Comparison of ENCODE assay signal across 15 cellular contexts in genomic region chr15:74422370-74422722, GRCh38. TPM values are rescaled to one million over a fixed set of nuclear protein-coding genes. Genes with fewer than 3 reads are reported as not detected.
A peak's percentile ranks its signal among the peaks of the same experiment; 100 is the strongest.
DNase-seq lines count a peak whose midpoint lies in the region; ATAC-seq and TF ChIP-seq lines count a peak whose summit lies in the region.
"Had no signal": no experiment of that assay in that cellular context is flagged by ENCODE, and none has a peak within 500 bp of the region (broad histone marks: within the 10 kb centered on the region; RNA-seq: fewer than 3 reads in every experiment).

No MANE protein-coding gene starts in this region.

- H3K9me3 ChIP-seq in GM23248 (ENCODE audit: low read depth) (no peaks in the 10 kb centered on the region), RWPE2 (ENCODE audit: severe bottlenecking) (no peaks in the 10 kb centered on the region), spleen (no peaks in the 10 kb centered on the region), MG63 (no peaks in the 10 kb centered on the region)
- H3K9me3 ChIP-seq: heart right ventricle, pancreas had no signal

- TF ChIP-seq CTCF in RWPE2 (IDR thresholded peaks at IDR 0.05; ENCODE audit: poor library complexity, severe bottlenecking) = no peak
- TF ChIP-seq CTCF in foreskin keratinocyte (conservative IDR thresholded peaks at IDR 0.05) = no peak
- no peak for TF ChIP-seq CTCF in spleen (IDR thresholded peaks at IDR 0.05 in 8 of 11, conservative IDR thresholded peaks at IDR 0.05 in 3 of 11)

- peak overlapping the region; percentile 15; the same call in 1 of the 2 replicates for H3K4me3 ChIP-seq in GM23248
- no peak overlapping the region for H3K4me3 ChIP-seq in RWPE2 (ENCODE audit: severe bottlenecking)
- H3K4me3 ChIP-seq in spleen = peak overlapping the region in 1 of 8 donors; percentile 38
- H3K4me3 ChIP-seq in MG63 = no peak overlapping the region
- H3K4me3 ChIP-seq: heart right ventricle, pancreas had no signal

- H3K79me2 ChIP-seq in GM23248 (ENCODE audit: insufficient read depth) = peaks cover 100% of the 10 kb centered on the region

- H4K20me1 ChIP-seq in GM23248 (ENCODE audit: insufficient read depth) = no peaks in the 10 kb centered on the region; the same call in 1 of the 2 replicates

- WGBS in GM23248 (ENCODE audit: low coverage in 1 of 2, low lambda C conversion rate in 2 of 2, missing lambda C conversion rate in 2 of 2), 2 experiments = 92 to 93% methylated on average over 8 of the region's 8 CpGs
- 68 to 83% (median 69%) methylated on average over 8 of the region's 8 CpGs for WGBS in spleen, 5 donors

- H3K9me2 ChIP-seq in GM23248 (ENCODE audit: insufficient read depth) = no peaks in the 10 kb centered on the region

- no peak for DNase-seq in GM23248
- DNase-seq in RWPE2 (ENCODE audit: low spot score) = no peak
- no peak for DNase-seq in foreskin keratinocyte
- no peak for DNase-seq in spleen
- DNase-seq in activated CD4-positive, alpha-beta T cell treated with anti-CD3 and anti-CD28 coated beads, Interleukin-2, amount 50 U/mL, for 1 hour = no peak
- no peak for DNase-seq in NCI-H187 treated with DMSO at 0.1 percent for 48 hours (lab: John Stamatoyannopoulos, UW)
- no peak for DNase-seq in cortex of kidney (lab: John Stamatoyannopoulos, UW)
- DNase-seq in MG63 = no peak
- DNase-seq: activated CD8-positive, alpha-beta memory T cell treated with anti-CD3 and anti-CD28 coated beads, Interleukin-2, amount 10 ng/mL, durations not matched to agents 7 days and 5 days; activated naive CD8-positive, alpha-beta T cell treated with anti-CD3 and anti-CD28 coated beads, Interleukin-2, amount 10 ng/mL, durations not matched to agents 7 days and 5 days; effector memory CD4-positive, alpha-beta T cell; heart right ventricle; stimulated activated CD4-positive, alpha-beta T cell treated with anti-CD3 and anti-CD28 coated beads, Interleukin-4, amount 100 ng/mL, for 24 hours had no signal

- no peaks in the 10 kb centered on the region for H3K36me3 ChIP-seq in GM23248 (ENCODE audit: low read depth)
- peaks cover 9% of the 10 kb centered on the region for H3K36me3 ChIP-seq in RWPE2 (ENCODE audit: low read depth)
- H3K36me3 ChIP-seq in spleen = peaks cover 0 to 68% (median 9%) of the 10 kb centered on the region in 6 donors
- peaks cover 8% of the 10 kb centered on the region for H3K36me3 ChIP-seq in MG63
- H3K36me3 ChIP-seq: heart right ventricle, pancreas had no signal

- H3K4me1 ChIP-seq in GM23248 (ENCODE audit: insufficient read depth) = peaks cover 83% of the 10 kb centered on the region
- peaks cover 75% of the 10 kb centered on the region for H3K4me1 ChIP-seq in RWPE2 (ENCODE audit: insufficient read depth, poor library complexity, severe bottlenecking)
- H3K4me1 ChIP-seq in foreskin keratinocyte = peaks cover 20% of the 10 kb centered on the region
- H3K4me1 ChIP-seq in spleen = peaks cover 58 to 100% (median 99%) of the 10 kb centered on the region in 6 donors
- H3K4me1 ChIP-seq: pancreas had no signal

- TF ChIP-seq POLR2A in spleen (IDR thresholded peaks at IDR 0.05) = no peak

- in situ Hi-C loops in GM23248 (cut with MboI) = no loop called here

- H3K27me3 ChIP-seq in GM23248 (replicated peaks; ENCODE audit: insufficient read depth) (no peaks in the 10 kb centered on the region), RWPE2 (ENCODE audit: insufficient read depth, poor library complexity, severe bottlenecking) (no peaks in the 10 kb centered on the region), foreskin keratinocyte (no peaks in the 10 kb centered on the region), spleen (replicated peaks in 1 of 7) (no peaks in the 10 kb centered on the region), MG63 (no peaks in the 10 kb centered on the region)
- H3K27me3 ChIP-seq: heart right ventricle, pancreas had no signal

- peaks cover 65% of the 10 kb centered on the region for H3F3A ChIP-seq in GM23248 (ENCODE audit: insufficient read depth)

- no peak overlapping the region for H2AFZ ChIP-seq in GM23248

- ATAC-seq in RWPE2 (ENCODE audit: low read depth) = no peak
- no peak for ATAC-seq in foreskin keratinocyte
- ATAC-seq: activated CD8-positive, alpha-beta memory T cell treated with anti-CD3 and anti-CD28 coated beads, Interleukin-2, amount 10 ng/mL, durations not matched to agents 7 days and 5 days; left lobe of liver had no signal

- peak overlapping the region; percentile 47; the same call in 1 of the 2 replicates for H3K9ac ChIP-seq in GM23248

- H3K4me2 ChIP-seq in GM23248 (ENCODE audit: unreplicated experiment) = peak overlapping the region; percentile 36

- H3K27ac ChIP-seq in GM23248 (peak overlapping the region; percentile 78), RWPE2 (ENCODE audit: poor library complexity, severe bottlenecking) (peak overlapping the region; percentile 95), foreskin keratinocyte (peak overlapping the region; percentile 69), spleen (peak overlapping the region; percentile 66 to 97 (median 85))
- H3K27ac ChIP-seq: pancreas had no signal

- intact Hi-C loops in spleen (cut with DNase I; ENCODE audit: low total_unique reads) = no loop called here

RNA-seq across cellular contexts. Expression of gene SEMA7A, which starts 11.4 kb away (rescaled TPM):
- 132 and 151 TPM in 2 replicates for total RNA-seq in GM23248 (2014; rRNA removed; shearing (Covaris generic))
- 41.2 and 42.3 TPM in 2 replicates for polyA plus RNA-seq in GM23248 (2016; fragmentation: Nextera tagmentation; extraction: Ambion mirVana)
- total RNA-seq in foreskin keratinocyte = 19.8 and 45.0 TPM in 2 replicates
- 14.5 and 32.3 TPM in 2 replicates for polyA plus RNA-seq in foreskin keratinocyte
- 100 to 1,000 TPM in 5 of 7 donors, 10 to 100 TPM in 2; 74.9 to 150 (median 132) TPM for total RNA-seq in spleen
- 100 to 1,000 TPM in 1 of 3 donors, 10 to 100 TPM in 2; 41.6 to 154 (median 78.4) TPM for polyA plus RNA-seq in spleen
- total RNA-seq in MG63 (2014; rRNA removed; shearing (Covaris generic); ENCODE audit: low replicate concordance) = 10.5 and 12.0 TPM in 2 replicates

RNA-seq across cellular contexts. Expression of gene UBL7, which starts 38.6 kb away (rescaled TPM):
- 70.4 and 74.2 TPM in 2 replicates for total RNA-seq in GM23248 (2014; rRNA removed; shearing (Covaris generic))
- 78.6 and 79.1 TPM in 2 replicates for polyA plus RNA-seq in GM23248 (2016; fragmentation: Nextera tagmentation; extraction: Ambion mirVana)
- 55.1 and 59.7 TPM in 2 replicates for total RNA-seq in foreskin keratinocyte
- polyA plus RNA-seq in foreskin keratinocyte = 73.0 and 77.4 TPM in 2 replicates
- 10 to 100 TPM; 37.4 to 83.9 (median 47.8) TPM for total RNA-seq in spleen
- 10 to 100 TPM; 36.9 to 58.2 (median 42.3) TPM for polyA plus RNA-seq in spleen
- total RNA-seq in MG63 (2014; rRNA removed; shearing (Covaris generic); ENCODE audit: low replicate concordance) = 90.0 and 116 TPM in 2 replicates

RNA-seq across cellular contexts. Expression of gene CYP11A1, which starts 54.9 kb away (rescaled TPM):
- total RNA-seq in GM23248 (2014; rRNA removed; shearing (Covaris generic)) = 0.25 and 0.32 TPM in 2 replicates
- polyA plus RNA-seq in GM23248 (2016; fragmentation: Nextera tagmentation; extraction: Ambion mirVana) (1.2 and 1.9 TPM in 2 replicates), foreskin keratinocyte (0.04 TPM in 1 of 2 replicates, not detected in the other), spleen (1 to 10 TPM; 1.6 to 3.6 (median 1.7) TPM)
- total RNA-seq in foreskin keratinocyte (not detected in 2 replicates), spleen (10 to 100 TPM in 1 of 7 donors, 1 to 10 TPM in 6; 3.2 to 14.3 (median 5.0) TPM)
- total RNA-seq in MG63 (2014; rRNA removed; shearing (Covaris generic); ENCODE audit: low replicate concordance) = 0.30 and 6.3 TPM in 2 replicates
- total RNA-seq: activated naive CD8-positive, alpha-beta T cell treated with anti-CD3 and anti-CD28 coated beads, Interleukin-2, amount 10 ng/mL, durations not matched to agents 7 days and 5 days had no signal
